ENCODE assay signal across 11 cellular contexts in the genomic region with DNA sequence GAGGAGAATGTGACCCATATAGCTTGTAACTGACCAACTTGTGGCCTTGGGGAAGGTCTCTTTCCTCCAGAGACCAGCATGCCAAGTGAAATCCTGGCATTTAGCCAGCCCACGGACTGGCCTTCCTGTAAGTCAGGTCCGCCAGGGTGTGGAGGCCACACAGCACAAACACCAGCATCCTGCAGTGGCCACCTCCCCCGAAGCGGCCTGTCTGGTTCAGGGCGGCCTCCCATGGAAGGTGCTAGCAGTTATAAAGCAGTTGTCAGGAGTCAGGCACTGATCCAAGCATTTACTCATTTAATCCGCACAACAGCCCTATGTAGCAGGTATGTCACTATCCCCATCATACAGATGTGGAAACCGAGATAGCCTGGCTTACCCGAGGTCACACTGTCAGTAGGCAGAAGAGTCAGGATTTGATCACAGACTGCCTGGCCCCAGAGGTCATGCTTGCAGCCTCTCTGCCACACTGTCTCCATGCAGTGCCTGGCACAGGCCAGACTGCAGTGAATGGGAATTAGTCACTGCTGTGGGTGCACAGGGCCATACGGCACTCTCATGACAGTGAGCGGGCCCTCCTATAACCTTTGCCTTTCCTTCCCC. TPM values are rescaled to one million over a fixed set of nuclear protein-coding genes. Genes with fewer than 3 reads are reported as not detected.
DNase-seq lines count a peak whose midpoint lies in the region; ATAC-seq and TF ChIP-seq lines count a peak whose summit lies in the region.
"Had no signal": no experiment of that assay in that cellular context is flagged by ENCODE, and none has a peak within 500 bp of the region (broad histone marks: within the 10 kb centered on the region; RNA-seq: fewer than 3 reads in every experiment).

No MANE protein-coding gene starts in this region.

- POLR2A ChIA-PET in RWPE1 (lab: Yijun Ruan, JAX; ENCODE audit: low non-redundant PET), result no interaction called here
- POLR2A ChIA-PET in CD8-positive, alpha-beta T cell (lab: Charles Lee), result no interaction called here

- no peak for TF ChIP-seq CTCF in 22Rv1 (IDR thresholded peaks at IDR 0.05)
- no peak for TF ChIP-seq CTCF in RWPE1 (conservative IDR thresholded peaks at IDR 0.05; ENCODE audit: low read depth)
- no peak for TF ChIP-seq CTCF in fibroblast of lung (conservative IDR thresholded peaks at IDR 0.05 in 1 of 2, IDR thresholded peaks at IDR 0.05 in 1 of 2; ENCODE audit: low read depth in 1 of 2, low read length in 2 of 2)
- no peak for TF ChIP-seq CTCF in omental fat pad (IDR thresholded peaks at IDR 0.05)
- no peak for TF ChIP-seq CTCF in endodermal cell (conservative IDR thresholded peaks at IDR 0.05)
- no peak for TF ChIP-seq CTCF in CD8-positive, alpha-beta T cell (IDR thresholded peaks at IDR 0.05)

- H3K9me3 ChIP-seq in fibroblast of lung (ENCODE audit: control insufficient read depth, insufficient read depth, low read depth, low read length) (no peaks in the 10 kb centered on the region), endodermal cell (ENCODE audit: control insufficient read depth, low read length) (no peaks in the 10 kb centered on the region)
- H3K9me3 ChIP-seq in CD8-positive, alpha-beta T cell (ENCODE audit: low read length), result no peaks in the 10 kb centered on the region

- CTCF ChIA-PET in RWPE1 (lab: Yijun Ruan, JAX), result no interaction called here
- CTCF ChIA-PET in CD8-positive, alpha-beta T cell (lab: Charles Lee), result interaction anchor here (0.5 kb wide), 1 partner anchor 76 kb away, joined by 3 read pairs; no protein-coding TSS in a partner anchor

- peaks cover 43% of the 10 kb centered on the region for H3K4me1 ChIP-seq in fibroblast of lung (ENCODE audit: control insufficient read depth, extremely low read depth, insufficient read depth, low read length)
- H3K4me1 ChIP-seq in endodermal cell (ENCODE audit: control insufficient read depth, insufficient read depth, low read length), result no peaks in the 10 kb centered on the region
- H3K4me1 ChIP-seq in CD8-positive, alpha-beta T cell (ENCODE audit: insufficient read depth, low read length), result no peaks in the 10 kb centered on the region

- no peak overlapping the region for H3K27ac Mint-ChIP-seq in endodermal cell
- no peak overlapping the region for H3K27ac Mint-ChIP-seq in CD8-positive, alpha-beta T cell
- H3K27ac Mint-ChIP-seq: T-helper 1 cell treated with Interleukin-12 subunit alpha and Interleukin-12 subunit beta and Interleukin-4 antibody, amounts not matched to agents 30 μg/mL and 1 μg/mL, for 36 hours had no signal

- intact Hi-C loops in CD8-positive, alpha-beta T cell (cut with DNase I, micrococcal nuclease), result no loop called here

- H3K79me2 ChIP-seq in fibroblast of lung (ENCODE audit: control insufficient read depth, insufficient read depth, low read length), result peaks cover 61% of the 10 kb centered on the region

- WGBS in endodermal cell (ENCODE audit: insufficient coverage in 1 of 2, insufficient read length in 1 of 2), 2 experiments, result 95 to 100% methylated on average over 6 to 10 of the region's 10 CpGs

- no peak overlapping the region for H3K4me3 ChIP-seq in fibroblast of lung (replicated peaks in 1 of 4; ENCODE audit: control extremely low read depth in 1 of 4, insufficient read depth in 1 of 4, low read depth in 3 of 4, low read length in 4 of 4)
- no peak overlapping the region for H3K4me3 ChIP-seq in endodermal cell (ENCODE audit: low read length)
- no peak overlapping the region for H3K4me3 ChIP-seq in CD8-positive, alpha-beta T cell (ENCODE audit: low read depth, low read length)

- DNase-seq in RWPE1 (ENCODE audit: low spot score) (no peak), fibroblast of lung (ENCODE audit: low read depth in 2 of 2) (peak in 1 of 2 donors; percentile 65), omental fat pad (ENCODE audit: low spot score) (no peak), endodermal cell (no peak)
- no peak for DNase-seq in CD8-positive, alpha-beta T cell

- H4K20me1 ChIP-seq in fibroblast of lung (ENCODE audit: control insufficient read depth, extremely low read depth, insufficient read depth, low read length), result no peaks in the 10 kb centered on the region

- H3K27ac ChIP-seq in 22Rv1 (peak overlapping the region; percentile 54), RWPE1 (peak overlapping the region; percentile 87), fibroblast of lung (ENCODE audit: insufficient read depth, low read length) (peak overlapping the region; percentile 8), endodermal cell (ENCODE audit: low read depth, low read length) (no peak overlapping the region)
- no peak overlapping the region for H3K27ac ChIP-seq in CD8-positive, alpha-beta T cell (ENCODE audit: low read depth, low read length)

- H3K9me3 Mint-ChIP-seq in endodermal cell, result no peaks in the 10 kb centered on the region
- no peaks in the 10 kb centered on the region for H3K9me3 Mint-ChIP-seq in CD8-positive, alpha-beta T cell
- H3K9me3 Mint-ChIP-seq: nephron; T-helper 1 cell treated with Interleukin-12 subunit alpha and Interleukin-12 subunit beta and Interleukin-4 antibody, amounts not matched to agents 30 μg/mL and 1 μg/mL, for 36 hours had no signal

- H3K36me3 ChIP-seq in fibroblast of lung (ENCODE audit: control insufficient read depth, insufficient read depth, low read length) (peaks cover 77% of the 10 kb centered on the region), endodermal cell (ENCODE audit: control insufficient read depth, insufficient read depth, low read length) (peaks cover 89% of the 10 kb centered on the region)
- no peaks in the 10 kb centered on the region for H3K36me3 ChIP-seq in CD8-positive, alpha-beta T cell (ENCODE audit: insufficient read depth, low read length)

- ATAC-seq in omental fat pad (ENCODE audit: low FRiP score), result peak; percentile 2
- ATAC-seq in HG03025 (IDR thresholded peaks at IDR 0.05; ENCODE audit: low FRiP score, unreplicated experiment), result no peak
- no peak for ATAC-seq in CD8-positive, alpha-beta T cell
- no peak for ATAC-seq in HG03521 (IDR thresholded peaks at IDR 0.05; ENCODE audit: unreplicated experiment)

- no peak overlapping the region for H3K4me2 ChIP-seq in fibroblast of lung (ENCODE audit: extremely low read depth, insufficient read depth, low read length)

- no peak overlapping the region for H3K4me3 Mint-ChIP-seq in endodermal cell
- no peak overlapping the region for H3K4me3 Mint-ChIP-seq in CD8-positive, alpha-beta T cell
- H3K4me3 Mint-ChIP-seq: nephron; T-helper 1 cell treated with Interleukin-12 subunit alpha and Interleukin-12 subunit beta and Interleukin-4 antibody, amounts not matched to agents 30 μg/mL and 1 μg/mL, for 36 hours had no signal

- H3K9ac ChIP-seq in fibroblast of lung (ENCODE audit: insufficient read depth, low read length), result no peak overlapping the region
- no peak overlapping the region for H3K9ac ChIP-seq in endodermal cell (ENCODE audit: extremely low read depth, low read length, poor library complexity, severe bottlenecking)

- H3K4me1 Mint-ChIP-seq in endodermal cell, result no peaks in the 10 kb centered on the region
- no peaks in the 10 kb centered on the region for H3K4me1 Mint-ChIP-seq in CD8-positive, alpha-beta T cell (ENCODE audit: low read depth)

- H2AFZ ChIP-seq in fibroblast of lung (ENCODE audit: low read length), result no peak overlapping the region

- H3K27me3 Mint-ChIP-seq in endodermal cell (ENCODE audit: insufficient read depth), result no peaks in the 10 kb centered on the region
- no peaks in the 10 kb centered on the region for H3K27me3 Mint-ChIP-seq in CD8-positive, alpha-beta T cell (ENCODE audit: low read depth)

- H3K27me3 ChIP-seq in fibroblast of lung (ENCODE audit: control insufficient read depth, insufficient read depth, low read length) (no peaks in the 10 kb centered on the region), endodermal cell (ENCODE audit: control insufficient read depth, insufficient read depth, low read length, poor library complexity, severe bottlenecking) (no peaks in the 10 kb centered on the region)
- no peaks in the 10 kb centered on the region for H3K27me3 ChIP-seq in CD8-positive, alpha-beta T cell (ENCODE audit: insufficient read depth, low read length)

- peaks cover 73% of the 10 kb centered on the region for H3K36me3 Mint-ChIP-seq in endodermal cell (ENCODE audit: low read depth)
- H3K36me3 Mint-ChIP-seq in CD8-positive, alpha-beta T cell, result peaks cover 71% of the 10 kb centered on the region

RNA-seq across cellular contexts. Expression of a gene that starts 36.7 kb away (rescaled TPM):
- total RNA-seq in fibroblast of lung (0.26 and 0.50 TPM in 2 replicates), omental fat pad (1 to 10 TPM; 1.0 to 2.5 (median 1.4) TPM), endodermal cell (10 to 100 TPM; 14.5 to 83.0 TPM)
- 0.07 and 0.20 TPM in 2 replicates for polyA plus RNA-seq in fibroblast of lung
- polyA plus RNA-seq in fibroblast of lung (2012), result 0.05 TPM in 1 of 2 replicates, not detected in the other
- not detected in 2 replicates for polyA minus RNA-seq in fibroblast of lung (ENCODE audit: low replicate concordance)
- 9.1 TPM for polyA plus RNA-seq in endodermal cell (2013, experiment 1 of 2)
- polyA plus RNA-seq in endodermal cell (2013, experiment 2 of 2), result 8.0 TPM
- total RNA-seq in CD8-positive, alpha-beta T cell, result 1 to 10 TPM; 2.7 to 3.2 TPM
- total RNA-seq: H4 had no signal

Comparison
In these comparisons a context has a peak if more than half of its experiments do, and no peak if none do; other contexts are left out.
1. H3K27ac ChIP-seq: peak in 22Rv1 (single experiment), RWPE1 (single experiment) and fibroblast of lung (single experiment); none in endodermal cell (single experiment) and CD8-positive, alpha-beta T cell (single experiment).